ENCODE assay signal across 20 cellular contexts in genomic region chr3:78871048-78871447, GRCh38.
DNase-seq lines count a peak whose midpoint lies in the region; ATAC-seq and TF ChIP-seq lines count a peak whose summit lies in the region.
"Had no signal": no experiment of that assay in that cellular context is flagged by ENCODE, and none has a peak within 500 bp of the region (broad histone marks: within the 10 kb centered on the region; RNA-seq: fewer than 3 reads in every experiment).

No MANE protein-coding gene starts in this region.

- CTCF ChIA-PET in WTC11 (lab: Charles Lee) = no interaction called here

- POLR2A ChIA-PET in WTC11 (lab: Charles Lee) = no interaction called here

- peak overlapping the region; percentile 78 for H3K27ac Mint-ChIP-seq in WTC11
- peak overlapping the region; percentile 31 for H3K27ac Mint-ChIP-seq in osteocyte (ENCODE audit: unreplicated experiment)
- H3K27ac Mint-ChIP-seq: activated naive CD4-positive, alpha-beta T cell treated with anti-CD3 and anti-CD28 coated beads for 36 hours; IgD-negative memory B cell; naive thymus-derived CD4-positive, alpha-beta T cell had no signal

- peak; percentile 66 for ATAC-seq in HG03103 (IDR thresholded peaks at IDR 0.05; ENCODE audit: low read depth, unreplicated experiment)
- no peak for ATAC-seq in WTC11
- ATAC-seq: body of pancreas; gastrocnemius medialis; naive thymus-derived CD4-positive, alpha-beta T cell had no signal

- H3K4me1 Mint-ChIP-seq in WTC11 (peaks cover 59% of the 10 kb centered on the region), osteocyte (ENCODE audit: unreplicated experiment) (peaks cover 61% of the 10 kb centered on the region)
- H3K4me1 Mint-ChIP-seq: IgD-negative memory B cell; naive thymus-derived CD4-positive, alpha-beta T cell had no signal

- H3K27me3 Mint-ChIP-seq in WTC11 (ENCODE audit: low read depth) (no peaks in the 10 kb centered on the region), osteocyte (ENCODE audit: unreplicated experiment) (no peaks in the 10 kb centered on the region)
- H3K27me3 Mint-ChIP-seq: IgD-negative memory B cell; naive thymus-derived CD4-positive, alpha-beta T cell had no signal

- TF ChIP-seq CTCF in WTC11 (IDR thresholded peaks at IDR 0.05) (no peak), osteocyte (IDR thresholded peaks at IDR 0.05) (no peak)

- DNase-seq in NCI-H2107 treated with DMSO at 0.1 percent for 48 hours (lab: John Stamatoyannopoulos, UW; ENCODE audit: unreplicated experiment) (peak; percentile 75), NCI-H2107 (lab: John Stamatoyannopoulos, UW) (no peak), WTC11 (ENCODE audit: low spot score) (no peak), osteocyte (ENCODE audit: extremely low spot score, unreplicated experiment) (no peak), dermis blood vessel endothelial cell (no peak), HPDE6-E6E7 (ENCODE audit: extremely low spot score) (no peak), NCI-H774 (lab: John Stamatoyannopoulos, UW) (no peak)
- DNase-seq: activated CD4-positive, alpha-beta T cell treated with anti-CD3 and anti-CD28 coated beads, Interleukin-2, amount 50 U/mL, for 1 hour; activated naive CD4-positive, alpha-beta T cell treated with anti-CD3 and anti-CD28 coated beads for 36 hours; activated T-cell treated with anti-CD3 and anti-CD28 coated beads for 4 hours; body of pancreas; cortex of kidney; gastrocnemius medialis; naive thymus-derived CD4-positive, alpha-beta T cell; NCI-H2029; Peyer's patch; spleen; tibial artery had no signal

- no peaks in the 10 kb centered on the region for H3K36me3 Mint-ChIP-seq in WTC11
- H3K36me3 Mint-ChIP-seq in osteocyte (ENCODE audit: unreplicated experiment) = no peaks in the 10 kb centered on the region
- H3K36me3 Mint-ChIP-seq: IgD-negative memory B cell; naive thymus-derived CD4-positive, alpha-beta T cell had no signal

- H3K4me3 Mint-ChIP-seq in WTC11 = no peak overlapping the region
- no peak overlapping the region for H3K4me3 Mint-ChIP-seq in osteocyte (ENCODE audit: unreplicated experiment)
- H3K4me3 Mint-ChIP-seq: activated naive CD4-positive, alpha-beta T cell treated with anti-CD3 and anti-CD28 coated beads for 36 hours; IgD-negative memory B cell; naive thymus-derived CD4-positive, alpha-beta T cell had no signal

- H3K9me3 Mint-ChIP-seq in WTC11 (no peaks in the 10 kb centered on the region), osteocyte (ENCODE audit: unreplicated experiment) (no peaks in the 10 kb centered on the region)

TF ChIP-seq in WTC11, 78 proteins besides CTCF, POLR2A, EP300 and RAD21 (continues in another document):
- no peak for TF ChIP-seq ATF1 (CRISPR knock-in tag; IDR thresholded peaks at IDR 0.05)
- no peak for TF ChIP-seq NR1H2 (CRISPR knock-in tag; IDR thresholded peaks at IDR 0.05)
- no peak for TF ChIP-seq FOXK1 (CRISPR knock-in tag; IDR thresholded peaks at IDR 0.05)
- TF ChIP-seq NR3C1 (CRISPR knock-in tag; conservative IDR thresholded peaks at IDR 0.05; ENCODE audit: low read depth) = no peak
- no peak for TF ChIP-seq ZNF263 (CRISPR knock-in tag; IDR thresholded peaks at IDR 0.05; ENCODE audit: low read depth)
- TF ChIP-seq USF2 (CRISPR knock-in tag; IDR thresholded peaks at IDR 0.05) = no peak
- no peak for TF ChIP-seq ZBTB43 (CRISPR knock-in tag; IDR thresholded peaks at IDR 0.05)
- no peak for TF ChIP-seq ATF3 (CRISPR knock-in tag; conservative IDR thresholded peaks at IDR 0.05)
- no peak for TF ChIP-seq AFF4 (CRISPR knock-in tag; IDR thresholded peaks at IDR 0.05; ENCODE audit: borderline replicate concordance)
- no peak for TF ChIP-seq HMGXB4 (CRISPR knock-in tag; IDR thresholded peaks at IDR 0.05)
